ENCODE assay signal across 12 cellular contexts in the genomic region with DNA sequence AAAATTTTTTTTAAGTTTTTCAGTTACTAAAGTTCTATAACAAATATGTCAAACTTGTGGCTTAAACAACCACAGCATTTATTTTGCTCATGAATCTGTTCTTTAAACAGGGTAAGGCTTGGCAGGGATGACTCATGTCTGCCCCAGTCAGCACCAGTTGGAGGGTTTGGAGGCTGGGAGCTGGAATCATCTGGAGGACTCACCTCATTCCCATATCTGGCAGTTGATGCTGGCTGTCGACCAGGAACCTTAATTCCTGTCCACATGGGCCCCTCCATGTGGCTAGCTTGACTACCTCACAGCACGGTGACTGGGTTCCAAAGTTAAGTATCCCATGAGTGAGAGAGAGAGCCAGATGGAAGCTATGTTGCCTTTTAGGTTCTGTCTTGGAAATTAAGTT. TPM values are rescaled to one million over a fixed set of nuclear protein-coding genes. Genes with fewer than 3 reads are reported as not detected.
DNase-seq lines count a peak whose midpoint lies in the region; ATAC-seq and TF ChIP-seq lines count a peak whose summit lies in the region.
"Had no signal": no experiment of that assay in that cellular context is flagged by ENCODE, and none has a peak within 500 bp of the region (broad histone marks: within the 10 kb centered on the region; RNA-seq: fewer than 3 reads in every experiment).

No MANE protein-coding gene starts in this region.

- H3K4me3 ChIP-seq in SJSA1 (no peak overlapping the region), foreskin fibroblast (ENCODE audit: low read depth in 1 of 2, low read length in 2 of 2) (no peak overlapping the region), thyroid gland (replicated peaks in 1 of 3) (no peak overlapping the region)
- H3K4me3 ChIP-seq: ascending aorta, esophagus squamous epithelium, suprapubic skin had no signal

- H3K9me3 ChIP-seq in SJSA1 (replicated peaks) (no peaks in the 10 kb centered on the region), thyroid gland (no peaks in the 10 kb centered on the region)
- H3K9me3 ChIP-seq: ascending aorta, esophagus squamous epithelium, suprapubic skin had no signal

- no peak overlapping the region; the same call in 1 of the 2 replicates for H3K27ac ChIP-seq in SJSA1
- peak overlapping the region; percentile 73 to 88 (median 79) for H3K27ac ChIP-seq in thyroid gland
- H3K27ac ChIP-seq: ascending aorta, parathyroid adenoma, suprapubic skin had no signal

- no peak for TF ChIP-seq POLR2A in thyroid gland (IDR thresholded peaks at IDR 0.05)

- H3K27me3 ChIP-seq in SJSA1 (replicated peaks): no peaks in the 10 kb centered on the region
- H3K27me3 ChIP-seq in thyroid gland: no peaks in the 10 kb centered on the region
- H3K27me3 ChIP-seq: ascending aorta, esophagus squamous epithelium, suprapubic skin had no signal

- H3K36me3 ChIP-seq in SJSA1: no peaks in the 10 kb centered on the region
- H3K36me3 ChIP-seq in thyroid gland: no peaks in the 10 kb centered on the region
- H3K36me3 ChIP-seq: ascending aorta, esophagus squamous epithelium, suprapubic skin had no signal

- WGBS in thyroid gland, 2 donors: 17 to 39% methylated on average over 2 of the region's 2 CpGs

- TF ChIP-seq CTCF in foreskin fibroblast (IDR thresholded peaks at IDR 0.05; ENCODE audit: low read depth, low read length) (no peak), thyroid gland (IDR thresholded peaks at IDR 0.05) (no peak)

- intact Hi-C loops in thyroid gland (cut with DNase I) (no loop called here), Right ventricle myocardium inferior (cut with DNase I) (no loop called here)

- ATAC-seq in Right ventricle myocardium inferior (no peak), GM19395 (IDR thresholded peaks at IDR 0.05; ENCODE audit: unreplicated experiment) (no peak)

- peaks cover 42% of the 10 kb centered on the region for H3K4me1 ChIP-seq in SJSA1 (replicated peaks)
- H3K4me1 ChIP-seq in thyroid gland: peaks cover 42 to 63% of the 10 kb centered on the region in 2 donors
- H3K4me1 ChIP-seq: ascending aorta, parathyroid adenoma had no signal

- peak; percentile 93 for DNase-seq in H4 (ENCODE audit: low spot score)
- DNase-seq in SJSA1 (ENCODE audit: low read depth in 1 of 2, low spot score in 2 of 2): peak; percentile 71 to 77
- peak; percentile 68 to 84 for DNase-seq in foreskin fibroblast
- peak; percentile 64 to 84 for DNase-seq in thyroid gland
- no peak for DNase-seq in Right ventricle myocardium inferior (ENCODE audit: missing footprints)
- no peak for DNase-seq in SKM-1 treated with dmso at 0.1 percent for 144 hours (lab: John Stamatoyannopoulos, UW; ENCODE audit: unreplicated experiment)
- DNase-seq: esophagus squamous epithelium, NCI-H1048 had no signal

RNA-seq across cellular contexts. Expression of gene CCL28, which starts 13.8 kb away (rescaled TPM):
- total RNA-seq in H4 (2014; rRNA removed; shearing (Covaris generic)): not detected in 2 replicates
- total RNA-seq in SJSA1 (2014; rRNA removed; shearing (Covaris generic)): 0.18 TPM in 1 of 2 replicates, not detected in the other
- total RNA-seq in thyroid gland (10 to 100 TPM; 21.5 to 44.7 (median 32.7) TPM), Right ventricle myocardium inferior (0.81 TPM)
- total RNA-seq: ascending aorta had no signal

RNA-seq across cellular contexts. Expression of gene TMEM267, which starts 57.7 kb away (rescaled TPM):
- total RNA-seq in H4 (2014; rRNA removed; shearing (Covaris generic)): 16.4 and 17.7 TPM in 2 replicates
- total RNA-seq in SJSA1 (2014; rRNA removed; shearing (Covaris generic)): 16.5 and 19.0 TPM in 2 replicates
- total RNA-seq in thyroid gland: 10 to 100 TPM; 24.6 to 40.4 (median 29.2) TPM
- total RNA-seq in Right ventricle myocardium inferior: 7.0 TPM

Comparison
In these comparisons a context has a peak if more than half of its experiments do, and no peak if none do; other contexts are left out.
1. DNase-seq: peak in H4 (single experiment), SJSA1 (2 of 2), foreskin fibroblast (2 of 2) and thyroid gland (2 of 2); none in Right ventricle myocardium inferior (single experiment) and SKM-1 treated with dmso at 0.1 percent for 144 hours (single experiment).
2. RNA of gene CCL28, which starts 13.8 kb away (total RNA-seq): 21.5 to 44.7 TPM in thyroid gland; 0.81 TPM in Right ventricle myocardium inferior (single experiment), 0.18 TPM in SJSA1 and not detected in H4; every median in the first group is over 10 times any median in the second.